In genomic region chr17:57523926-57524634, GRCh38 we compare ENCODE assay signal across 9 cellular contexts.
DNase-seq lines count a peak whose midpoint lies in the region; ATAC-seq, FAIRE-seq and TF ChIP-seq lines count a peak whose summit lies in the region.
"Had no signal": no experiment of that assay in that cellular context is flagged by ENCODE, and none has a peak within 500 bp of the region (broad histone marks: within the 10 kb centered on the region; RNA-seq: fewer than 3 reads in every experiment).

No MANE protein-coding gene starts in this region.

- no peaks in the 10 kb centered on the region for H3K9me1 ChIP-seq in keratinocyte (ENCODE audit: control insufficient read depth, extremely low read depth, insufficient read depth, low read length)

- no peaks in the 10 kb centered on the region for H3K36me3 ChIP-seq in keratinocyte (ENCODE audit: control insufficient read depth in 2 of 2, extremely low read depth in 1 of 2, insufficient read depth in 2 of 2, low read length in 2 of 2)

- no peak for ATAC-seq in omental fat pad (ENCODE audit: low FRiP score)

- H3K9ac ChIP-seq in keratinocyte (ENCODE audit: control insufficient read depth, extremely low read depth, insufficient read depth, low read length), result no peak overlapping the region

- no peaks in the 10 kb centered on the region; the same call in 1 of the 2 replicates for H3K9me3 ChIP-seq in AG04450 (ENCODE audit: control insufficient read depth, insufficient read depth, low read length)
- no peaks in the 10 kb centered on the region for H3K9me3 ChIP-seq in keratinocyte (ENCODE audit: control insufficient read depth, low read depth, low read length)

- peak; percentile 77 for FAIRE-seq in keratinocyte (lab: Jason Lieb, UNC)
- FAIRE-seq: endometrium had no signal

- no peaks in the 10 kb centered on the region for H4K20me1 ChIP-seq in keratinocyte (ENCODE audit: control insufficient read depth, extremely low read depth, insufficient read depth, low read length)

- no peak overlapping the region for H2AFZ ChIP-seq in keratinocyte (ENCODE audit: control insufficient read depth, low read length)

- DNase-seq in AG04450 (ENCODE audit: low read depth, low spot score) (peak; percentile 23), HK-2 (ENCODE audit: unreplicated experiment) (peak; percentile 45), T1000 (lab: John Stamatoyannopoulos, UW) (peak; percentile 88), keratinocyte (ENCODE audit: low read depth, low spot score) (peak; percentile 99), iPS-NIHi11 (ENCODE audit: low spot score) (no peak), omental fat pad (ENCODE audit: low spot score) (no peak)
- no peak for DNase-seq in activated effector memory CD4-positive, alpha-beta T cell treated with anti-CD3 and anti-CD28 coated beads, Interleukin-2, amount 50 U/mL, for 16 hours
- DNase-seq in activated CD4-positive, alpha-beta T cell treated with anti-CD3 and anti-CD28 coated beads for 1 hour, result no peak

- CTCF ChIA-PET in AG04450 (lab: Charles Lee), result interaction anchor here (3.2 kb wide), 1 partner anchor 29 kb away, joined by 10 read pairs; no protein-coding TSS in a partner anchor

- POLR2A ChIA-PET in AG04450 (lab: Yijun Ruan, JAX), result no interaction called here

- no peaks in the 10 kb centered on the region for H3K79me2 ChIP-seq in keratinocyte (ENCODE audit: control insufficient read depth, insufficient read depth, low read length)

- H3K4me3 ChIP-seq in AG04450 (ENCODE audit: low read depth, low read length) (no peak overlapping the region), keratinocyte (ENCODE audit: control insufficient read depth in 2 of 3, extremely low read depth in 1 of 3, insufficient read depth in 2 of 3, low read depth in 1 of 3, low read length in 3 of 3) (no peak overlapping the region)

- peaks cover 18% of the 10 kb centered on the region for H3K4me1 ChIP-seq in keratinocyte (ENCODE audit: control insufficient read depth, extremely low read depth, insufficient read depth, low read length)

- peak overlapping the region; percentile 31 for H3K27ac ChIP-seq in AG04450 (ENCODE audit: low read depth, low read length)
- H3K27ac ChIP-seq in keratinocyte (ENCODE audit: control insufficient read depth, insufficient read depth, low read length), result peak overlapping the region; percentile 44

- H3K4me2 ChIP-seq in keratinocyte (ENCODE audit: control insufficient read depth, extremely low read depth, insufficient read depth, low read depth, low read length), result no peak overlapping the region

- dilution Hi-C loops in keratinocyte (cut with MboI; ENCODE audit: extremely low pct_ligation_motif_present, low sequenced_read_pairs), result no loop called here

- no peaks in the 10 kb centered on the region for H3K27me3 ChIP-seq in AG04450 (ENCODE audit: control insufficient read depth, insufficient read depth, low read length)
- H3K27me3 ChIP-seq in keratinocyte (ENCODE audit: control insufficient read depth, extremely low read depth, insufficient read depth, low read length), result no peaks in the 10 kb centered on the region

- TF ChIP-seq CTCF in AG04450 (IDR thresholded peaks at IDR 0.05; ENCODE audit: low read depth, low read length) (no peak), keratinocyte (optimal IDR thresholded peaks at IDR 0.05 in 1 of 3, IDR thresholded peaks at IDR 0.05 in 1 of 3, conservative IDR thresholded peaks at IDR 0.05 in 1 of 3; ENCODE audit: extremely low read depth in 1 of 3, insufficient read depth in 2 of 3, low read length in 3 of 3) (no peak), omental fat pad (IDR thresholded peaks at IDR 0.05) (no peak)

Comparison
In these comparisons a context has a peak if more than half of its experiments do, and no peak if none do; other contexts are left out.
1. DNase-seq: peak in AG04450 (single experiment), HK-2 (single experiment), T1000 (single experiment) and keratinocyte (single experiment); none in activated effector memory CD4-positive, alpha-beta T cell treated with anti-CD3 and anti-CD28 coated beads, Interleukin-2, amount 50 U/mL, for 16 hours (single experiment), iPS-NIHi11 (single experiment), omental fat pad (single experiment) and activated CD4-positive, alpha-beta T cell treated with anti-CD3 and anti-CD28 coated beads for 1 hour (single experiment).